In the genomic region with DNA sequence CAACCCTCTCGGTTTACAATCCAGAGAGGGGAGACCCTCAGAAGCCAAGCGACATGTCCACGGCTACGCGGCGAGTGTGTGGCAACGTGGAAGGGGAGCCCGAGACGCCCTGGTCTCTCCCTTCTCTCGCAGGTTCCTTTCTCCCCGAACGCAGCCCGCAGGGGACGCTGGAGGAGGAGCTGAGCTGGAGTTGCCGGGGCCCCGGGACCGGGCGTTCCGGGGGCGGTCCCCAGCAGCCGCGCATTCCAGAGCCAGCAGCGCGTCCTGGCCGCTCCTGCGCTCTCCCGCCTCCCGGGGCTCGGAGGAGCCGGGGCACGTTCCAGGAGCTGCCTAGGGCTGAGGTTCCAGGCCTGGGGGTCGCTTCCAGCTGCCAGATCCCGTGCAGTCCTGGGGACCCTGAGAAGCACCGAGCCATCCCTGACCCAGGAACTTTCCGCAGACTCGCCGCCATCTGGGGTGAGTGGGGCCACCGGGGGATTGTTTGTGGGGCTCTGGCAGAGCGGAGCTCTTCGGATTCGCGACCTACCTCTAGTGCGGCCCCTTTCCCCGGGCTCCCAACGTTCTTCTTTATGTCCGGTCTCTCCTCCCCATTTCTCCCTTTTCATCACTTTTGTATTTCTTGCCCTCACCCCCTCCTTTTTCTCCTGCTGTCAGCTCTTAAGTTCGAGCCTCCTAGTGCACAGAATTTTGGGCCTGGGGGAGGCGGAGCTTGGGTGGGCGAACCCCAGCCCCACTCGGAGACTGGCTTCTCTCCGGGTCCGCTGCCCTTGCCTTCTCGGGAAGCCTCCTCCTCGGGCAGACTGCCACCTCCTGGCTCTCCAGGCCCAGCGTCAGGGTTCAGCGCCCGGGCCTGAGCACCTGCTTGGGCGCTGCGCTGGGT, we compare ENCODE assay signal across 8 cellular contexts. TPM values are rescaled to one million over a fixed set of nuclear protein-coding genes. Genes with fewer than 3 reads are reported as not detected.
A peak's percentile ranks its signal among the peaks of the same experiment; 100 is the strongest.
DNase-seq lines count a peak whose midpoint lies in the region; ATAC-seq and TF ChIP-seq lines count a peak whose summit lies in the region.

A gene with protein sequence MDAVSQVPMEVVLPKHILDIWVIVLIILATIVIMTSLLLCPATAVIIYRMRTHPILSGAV (plus strand): TSS at position 241 of the 880 bp plus-strand sequence. CDS start 16,684 bp downstream, outside the sequence.

- peak; percentile 53 for TF ChIP-seq CTCF in 22Rv1 (IDR thresholded peaks at IDR 0.05)
- peak; percentile 75 for TF ChIP-seq CTCF in GM13977 (IDR thresholded peaks at IDR 0.05; ENCODE audit: extremely low read depth, insufficient read depth, missing control alignments)
- TF ChIP-seq CTCF in parathyroid adenoma (IDR thresholded peaks at IDR 0.05), result peak; percentile 52

- DNase-seq in GM13977 (ENCODE audit: low spot score), result peak; percentile 48
- DNase-seq in SW480 (ENCODE audit: low spot score), result peak; percentile 76
- peak; percentile 40 for DNase-seq in activated naive CD8-positive, alpha-beta T cell treated with anti-CD3 and anti-CD28 coated beads, Interleukin-2, amount 50 U/mL, for 16 hours (ENCODE audit: low read depth, low spot score)
- DNase-seq in cardiac septum (ENCODE audit: low spot score), result peak; percentile 93

- H3K27me3 ChIP-seq in HUES48 (ENCODE audit: control insufficient read depth, insufficient read depth, low read length), result peaks cover 24% of the 10 kb centered on the region
- H3K27me3 ChIP-seq in parathyroid adenoma (ENCODE audit: control insufficient read depth, insufficient read depth, low read length), result no peaks in the 10 kb centered on the region

- peak within 1 kb of the TSS; percentile 88 for H3K4me3 ChIP-seq in HUES48 (ENCODE audit: low read depth, low read length)
- peak within 1 kb of the TSS; percentile 83 for H3K4me3 ChIP-seq in parathyroid adenoma (ENCODE audit: low read depth, low read length)

- intact Hi-C loops in cardiac septum (cut with DNase I), result loop anchor here (2.0 to 10.0 kb wide), 3 partner anchors 20 to 214 kb away; a partner anchor contains a TSS

- in situ Hi-C loops in GM13977 (cut with MboI; ENCODE audit: low pct_unique_long_range_greater_than_20kb, low sequenced_read_pairs, unreplicated experiment), result no loop called here

- ATAC-seq in HG02970 (IDR thresholded peaks at IDR 0.05; ENCODE audit: low FRiP score, unreplicated experiment), result no peak

- H3K4me1 ChIP-seq in HUES48 (ENCODE audit: control insufficient read depth, insufficient read depth, low read length) (peaks cover 20% of the 10 kb centered on the region), parathyroid adenoma (peaks cover 24% of the 10 kb centered on the region)

- H3K4me2 ChIP-seq in parathyroid adenoma (ENCODE audit: low read length), result peak within 1 kb of the TSS; percentile 94

- H3K27ac ChIP-seq in 22Rv1 (no peak within 1 kb of the TSS), HUES48 (ENCODE audit: low read depth, low read length) (peak within 1 kb of the TSS; percentile 61), parathyroid adenoma (peak within 1 kb of the TSS; percentile 81)

- H3K9me3 ChIP-seq in HUES48 (ENCODE audit: control insufficient read depth, insufficient read depth, low read length) (no peaks in the 10 kb centered on the region), parathyroid adenoma (ENCODE audit: control insufficient read depth, low read length) (no peaks in the 10 kb centered on the region)

- no peaks in the 10 kb centered on the region for H3K79me2 ChIP-seq in parathyroid adenoma

- H3K36me3 ChIP-seq in HUES48 (ENCODE audit: control insufficient read depth, insufficient read depth, low read length) (no peaks in the 10 kb centered on the region), parathyroid adenoma (ENCODE audit: control insufficient read depth, insufficient read depth, low read length) (no peaks in the 10 kb centered on the region)

- H2AFZ ChIP-seq in parathyroid adenoma, result peak within 1 kb of the TSS; percentile 92

- H3K9ac ChIP-seq in HUES48 (ENCODE audit: low read depth, low read length) (peak within 1 kb of the TSS; percentile 65), parathyroid adenoma (peak within 1 kb of the TSS; percentile 9)

RNA-seq across cellular contexts. Expression of the gene that starts here (rescaled TPM):
- total RNA-seq in cardiac septum, result 15.3 TPM

Comparison
In these comparisons a context has a peak if more than half of its experiments do, and no peak if none do; other contexts are left out.
1. DNase-seq: peak in every context shown above with its lines; median percentile 93 in cardiac septum; 76 in SW480; 48 in GM13977; 40 in activated naive CD8-positive, alpha-beta T cell treated with anti-CD3 and anti-CD28 coated beads, Interleukin-2, amount 50 U/mL, for 16 hours.